In the genomic region with DNA sequence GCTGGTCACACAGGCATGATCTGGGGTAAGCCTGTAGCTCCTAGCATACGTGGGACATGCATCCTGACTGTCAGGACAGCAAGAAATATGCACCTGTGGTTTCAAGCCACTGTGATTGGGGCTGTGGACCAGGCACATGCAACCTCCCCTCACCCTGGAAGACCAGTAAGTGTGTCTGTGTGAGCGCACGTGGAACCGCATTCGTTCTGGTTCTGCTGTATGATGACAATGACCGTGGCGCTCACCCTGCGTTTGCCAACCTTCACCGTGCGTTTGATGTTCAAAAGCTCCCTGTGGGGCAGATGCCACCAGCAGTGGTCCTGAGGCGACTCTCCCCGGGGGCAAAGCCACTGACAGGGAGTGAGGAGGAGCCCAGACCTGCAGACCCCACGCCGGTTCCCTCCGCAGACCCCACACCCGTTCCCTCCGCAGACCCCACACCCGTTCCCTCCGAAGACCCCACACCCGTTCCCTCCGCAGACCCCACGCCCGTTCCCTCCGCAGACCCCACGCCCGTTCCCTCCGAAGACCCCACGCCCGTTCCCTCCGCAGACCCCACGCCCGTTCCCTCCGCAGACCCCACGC, we compare ENCODE assay signal across 32 cellular contexts.
"Had no signal": no experiment of that assay in that cellular context is flagged by ENCODE, and none has a peak within 500 bp of the region (broad histone marks: within the 10 kb centered on the region; RNA-seq: fewer than 3 reads in every experiment).

No MANE protein-coding gene starts in this region.

- H3K9me3 Mint-ChIP-seq: activated CD4-positive, alpha-beta memory T cell treated with anti-CD3 and anti-CD28 coated beads for 36 hours; activated CD4-positive, alpha-beta T cell treated with anti-CD3 and anti-CD28 coated beads, Interleukin-2, amount 10 ng/mL, durations not matched to agents 24 days and 14 days; activated naive CD4-positive, alpha-beta T cell treated with anti-CD3 and anti-CD28 coated beads for 36 hours; activated naive CD4-positive, alpha-beta T cell treated with anti-CD3 and anti-CD28 coated beads, Interleukin-2, amount 50 U/mL, for 24 hours; activated naive CD8-positive, alpha-beta T cell treated with anti-CD3 and anti-CD28 coated beads, Interleukin-2, amount 10 ng/mL, durations not matched to agents 7 days and 5 days; activated T-helper 1 cell treated with anti-CD3 and anti-CD28 coated beads, Interleukin-12 subunit alpha, Interleukin-12 subunit beta, Interleukin-2, Interleukin-4 antibody, amounts not matched to agents 30 ng/mL and 10 ng/mL and 1 ng/mL, durations not matched to agents 14 hours and 24 hours and 36 hours; activated T-helper 2 cell treated with anti-CD3 and anti-CD28 coated beads, Interferon-gamma antibody, Interleukin-2, Interleukin-4, amounts not matched to agents 10 μg/mL and 5 μg/mL and 100 μg/mL, durations not matched to agents 14 hours and 24 hours and 36 hours had no signal

- H3K4me1 ChIP-seq: ascending aorta, breast epithelium, colonic mucosa had no signal

- H3K27ac ChIP-seq: ascending aorta, breast epithelium, cardiac muscle cell, colonic mucosa, epithelial cell of prostate had no signal

- ATAC-seq: activated CD4-positive, alpha-beta T cell treated with anti-CD3 and anti-CD28 coated beads for 36 hours; activated CD8-positive, alpha-beta memory T cell treated with anti-CD3 and anti-CD28 coated beads, Interleukin-2, amount 10 ng/mL, durations not matched to agents 7 days and 5 days; activated CD8-positive, alpha-beta T cell treated with anti-CD3 and anti-CD28 coated beads, Interleukin-2, amount 10 ng/mL, durations not matched to agents 7 days and 5 days had no signal

- H3K27me3 ChIP-seq: ascending aorta, breast epithelium, cardiac muscle cell, colonic mucosa had no signal

- H3K36me3 Mint-ChIP-seq: activated CD4-positive, alpha-beta memory T cell treated with anti-CD3 and anti-CD28 coated beads for 36 hours; activated CD8-positive, alpha-beta memory T cell treated with anti-CD3 and anti-CD28 coated beads, Interleukin-2, amount 10 ng/mL, durations not matched to agents 7 days and 5 days; activated naive CD4-positive, alpha-beta T cell treated with anti-CD3 and anti-CD28 coated beads, Interleukin-2, amount 50 U/mL, for 24 hours; activated naive CD8-positive, alpha-beta T cell treated with anti-CD3 and anti-CD28 coated beads, Interleukin-2, amount 10 ng/mL, durations not matched to agents 7 days and 5 days; brain had no signal

- H3K27ac Mint-ChIP-seq: activated CD4-positive, alpha-beta memory T cell treated with anti-CD3 and anti-CD28 coated beads for 36 hours; activated CD4-positive, alpha-beta T cell treated with anti-CD3 and anti-CD28 coated beads for 36 hours; activated CD4-positive, alpha-beta T cell treated with anti-CD3 and anti-CD28 coated beads, Interleukin-2, amount 10 ng/mL, durations not matched to agents 24 days and 14 days; activated CD8-positive, alpha-beta memory T cell treated with anti-CD3 and anti-CD28 coated beads, Interleukin-2, amount 10 ng/mL, durations not matched to agents 7 days and 5 days; activated CD8-positive, alpha-beta T cell treated with anti-CD3 and anti-CD28 coated beads, Interleukin-2, amount 10 ng/mL, durations not matched to agents 7 days and 5 days; activated naive CD4-positive, alpha-beta T cell treated with anti-CD3 and anti-CD28 coated beads for 36 hours; activated naive CD4-positive, alpha-beta T cell treated with anti-CD3 and anti-CD28 coated beads, Interleukin-2, amount 50 U/mL, for 24 hours; activated naive CD8-positive, alpha-beta T cell treated with anti-CD3 and anti-CD28 coated beads, Interleukin-2, amount 10 ng/mL, durations not matched to agents 7 days and 5 days; activated T-helper 1 cell treated with anti-CD3 and anti-CD28 coated beads, Interleukin-12 subunit alpha, Interleukin-12 subunit beta, Interleukin-2, Interleukin-4 antibody, amounts not matched to agents 30 ng/mL and 10 ng/mL and 1 ng/mL, durations not matched to agents 14 hours and 24 hours and 36 hours; activated T-helper 2 cell treated with anti-CD3 and anti-CD28 coated beads, Interferon-gamma antibody, Interleukin-2, Interleukin-4, amounts not matched to agents 10 μg/mL and 5 μg/mL and 100 μg/mL, durations not matched to agents 14 hours and 24 hours and 36 hours; brain had no signal

- H3K36me3 ChIP-seq: ascending aorta, breast epithelium, cardiac muscle cell, colonic mucosa had no signal

- FAIRE-seq: endometrium, endothelial cell of umbilical vein, frontal cortex had no signal

- H3K4me3 ChIP-seq: ascending aorta, breast epithelium, cardiac muscle cell, colonic mucosa had no signal

- DNase-seq: activated CD4-positive, alpha-beta memory T cell treated with anti-CD3 and anti-CD28 coated beads for 36 hours; activated CD4-positive, alpha-beta T cell treated with anti-CD3 and anti-CD28 coated beads for 36 hours; activated CD4-positive, alpha-beta T cell treated with anti-CD3 and anti-CD28 coated beads, Interleukin-2, amount 10 ng/mL, durations not matched to agents 24 days and 14 days; activated CD4-positive, CD25-positive, alpha-beta regulatory T cell; activated CD4-positive, CD25-positive, alpha-beta regulatory T cell treated with anti-CD3 and anti-CD28 coated beads, Interleukin-2, amount 50 U/mL, for 72 hours; activated CD8-positive, alpha-beta memory T cell treated with anti-CD3 and anti-CD28 coated beads, Interleukin-2, amount 10 ng/mL, durations not matched to agents 7 days and 5 days; activated CD8-positive, alpha-beta memory T cell treated with anti-CD3 and anti-CD28 coated beads, Interleukin-2, amount 50 U/mL, for 4 hours; activated CD8-positive, alpha-beta T cell treated with anti-CD3 and anti-CD28 coated beads, Interleukin-2, amount 10 ng/mL, durations not matched to agents 7 days and 5 days; activated effector memory CD4-positive, alpha-beta T cell treated with anti-CD3 and anti-CD28 coated beads, Interleukin-2, amount 50 U/mL, for 16 hours; activated naive CD4-positive, alpha-beta T cell treated with anti-CD3 and anti-CD28 coated beads for 36 hours; activated naive CD8-positive, alpha-beta T cell treated with anti-CD3 and anti-CD28 coated beads, Interleukin-2, amount 10 ng/mL, durations not matched to agents 7 days and 5 days; activated T-cell treated with anti-CD3 and anti-CD28 coated beads, Interleukin-2, amount 50 U/mL, for 1 hour; activated T-cell treated with anti-CD3 and anti-CD28 coated beads, Interleukin-2, amount 50 U/mL, for 48 hours; central memory CD4-positive, alpha-beta T cell; cerebellar nuclear complex; colonic mucosa; dermis blood vessel endothelial cell; effector CD8-positive, alpha-beta T cell; foreskin fibroblast; glutamatergic neuron; T-helper 2 cell had no signal

- H3K9me3 ChIP-seq: ascending aorta, breast epithelium, colonic mucosa had no signal
